24 cellular contexts compared by ENCODE assay signal in the genomic region with DNA sequence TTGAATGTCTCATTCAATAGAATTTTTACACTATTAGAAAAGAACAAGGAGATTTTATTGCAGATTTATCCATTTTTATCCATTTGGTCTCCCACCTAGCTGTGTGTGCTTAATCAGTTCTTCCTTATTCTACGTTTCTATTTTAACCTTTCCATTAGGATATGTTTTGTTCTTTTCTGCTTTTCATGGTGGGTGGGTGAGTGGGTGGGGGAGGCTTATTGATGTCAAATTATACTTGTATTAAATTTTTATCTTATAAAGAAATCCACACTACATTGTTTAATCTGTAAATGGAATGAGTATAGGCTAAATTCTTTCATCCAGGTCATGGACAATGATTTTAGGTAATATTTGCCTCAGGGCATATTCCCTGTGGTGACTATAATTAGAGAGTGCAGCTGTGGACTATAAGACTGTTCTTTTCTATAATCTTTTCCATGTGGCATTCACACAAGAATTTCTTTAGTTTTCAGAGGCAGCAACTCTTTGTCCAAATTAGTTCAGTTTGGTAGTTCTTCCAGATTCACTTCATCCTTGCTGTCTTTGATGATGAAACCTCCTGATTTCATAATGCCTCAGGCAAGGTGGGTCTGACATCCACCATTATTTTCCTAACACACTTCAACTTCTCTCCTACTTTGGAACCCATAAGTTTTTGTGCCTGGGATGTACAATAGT.
DNase-seq lines count a peak whose midpoint lies in the region; ATAC-seq lines count a peak whose summit lies in the region.
"Had no signal": no experiment of that assay in that cellular context is flagged by ENCODE, and none has a peak within 500 bp of the region (broad histone marks: within the 10 kb centered on the region; RNA-seq: fewer than 3 reads in every experiment).

No MANE protein-coding gene starts in this region.

- in situ Hi-C loops in G401 (cut with HindIII; ENCODE audit: low sequenced_read_pairs): no loop called here

- ATAC-seq in HG03108 (IDR thresholded peaks at IDR 0.05; ENCODE audit: unreplicated experiment): no peak
- ATAC-seq: GM23338, K562, Right ventricle myocardium inferior, SK-N-SH treated with all-trans-retinoic acid at 6 μM for 48 hours, T-helper 17 cell had no signal

- DNase-seq in COR-L47 (lab: John Stamatoyannopoulos, UW): peak; percentile 33
- peak; percentile 3 for DNase-seq in G401 (ENCODE audit: low spot score)
- DNase-seq in NCI-H69 (lab: John Stamatoyannopoulos, UW): peak; percentile 82
- DNase-seq in cerebellar cortex (ENCODE audit: low spot score): peak; percentile 1
- no peak for DNase-seq in DMS79 (lab: John Stamatoyannopoulos, UW)
- no peak for DNase-seq in NCI-H345 (lab: John Stamatoyannopoulos, UW)
- DNase-seq: C1 segment of cervical spinal cord; CD4-positive, alpha-beta memory T cell; DMS 273 treated with DMSO at 0.1 percent for 48 hours; DMS79 treated with DMSO at 0.1 percent for 48 hours; H9; HFFc6; Kasumi-1; MG63; NCI-H187 treated with DMSO at 0.1 percent for 48 hours; NCI-H526 treated with DMSO at 0.1 percent for 48 hours; NK-92 treated with Interleukin-12 subunit alpha and Interleukin-12 subunit beta, amount 100 ng/mL, for 24 hours; PC-9; T-helper 17 cell had no signal

Comparison
In these comparisons a context has a peak if more than half of its experiments do, and no peak if none do; other contexts are left out.
1. DNase-seq: peak in COR-L47 (single experiment), G401 (single experiment), NCI-H69 (single experiment) and cerebellar cortex (single experiment); none in DMS79 (single experiment) and NCI-H345 (single experiment).